Comparison of ENCODE assay signal across 23 cellular contexts in the genomic region with DNA sequence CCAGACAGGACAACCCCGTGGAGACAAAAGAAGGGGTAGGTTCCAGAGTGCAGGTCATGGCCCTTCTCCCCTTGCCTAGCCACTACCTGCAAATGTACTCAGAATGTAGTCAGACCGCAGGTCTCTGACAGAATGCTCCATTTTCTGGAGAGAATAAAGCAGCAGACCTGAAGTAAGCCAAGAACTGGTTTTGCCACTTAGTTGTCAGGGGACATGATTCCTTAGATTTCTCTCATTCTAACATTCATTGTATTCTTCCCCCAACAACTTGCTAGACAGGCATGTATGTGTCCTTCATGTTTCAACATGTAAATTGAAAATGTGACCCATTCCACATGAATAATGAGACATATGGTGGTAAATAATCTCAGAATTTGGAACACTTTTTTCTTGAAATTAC.
"Had no signal": no experiment of that assay in that cellular context is flagged by ENCODE, and none has a peak within 500 bp of the region (broad histone marks: within the 10 kb centered on the region; RNA-seq: fewer than 3 reads in every experiment).

No MANE protein-coding gene starts in this region.

- H3K36me3 Mint-ChIP-seq: activated CD8-positive, alpha-beta memory T cell treated with anti-CD3 and anti-CD28 coated beads, Interleukin-2, amount 10 ng/mL, durations not matched to agents 7 days and 5 days; activated naive CD4-positive, alpha-beta T cell treated with anti-CD3 and anti-CD28 coated beads, Interleukin-2, amount 50 U/mL, for 24 hours had no signal

- H3K27ac ChIP-seq: body of pancreas, cardiac muscle cell, Peyer's patch had no signal

- H3K4me1 ChIP-seq: body of pancreas, Peyer's patch had no signal

- H3K9me3 ChIP-seq: body of pancreas, Peyer's patch had no signal

- H3K27ac Mint-ChIP-seq: activated CD8-positive, alpha-beta memory T cell treated with anti-CD3 and anti-CD28 coated beads, Interleukin-2, amount 10 ng/mL, durations not matched to agents 7 days and 5 days; activated naive CD4-positive, alpha-beta T cell treated with anti-CD3 and anti-CD28 coated beads, Interleukin-2, amount 50 U/mL, for 24 hours; activated T-cell treated with anti-CD3 and anti-CD28 coated beads, Interleukin-2, amount 50 U/mL, for 24 hours; activated T-helper 1 cell treated with anti-CD3 and anti-CD28 coated beads, Interleukin-12 subunit alpha, Interleukin-12 subunit beta, Interleukin-2, Interleukin-4 antibody, amounts not matched to agents 30 ng/mL and 10 ng/mL and 1 ng/mL, durations not matched to agents 14 hours and 24 hours and 36 hours; T-helper 1 cell treated with Interleukin-12 subunit alpha and Interleukin-12 subunit beta and Interleukin-4 antibody, amounts not matched to agents 30 μg/mL and 1 μg/mL, for 36 hours had no signal

- H3K9me3 Mint-ChIP-seq: activated T-cell treated with anti-CD3 and anti-CD28 coated beads, Interleukin-2, amount 50 U/mL, for 24 hours; activated T-helper 1 cell treated with anti-CD3 and anti-CD28 coated beads, Interleukin-12 subunit alpha, Interleukin-12 subunit beta, Interleukin-2, Interleukin-4 antibody, amounts not matched to agents 30 ng/mL and 10 ng/mL and 1 ng/mL, durations not matched to agents 14 hours and 24 hours and 36 hours; T-helper 1 cell treated with Interleukin-12 subunit alpha and Interleukin-12 subunit beta and Interleukin-4 antibody, amounts not matched to agents 30 μg/mL and 1 μg/mL, for 36 hours had no signal

- DNase-seq: activated CD4-positive, alpha-beta T cell treated with anti-CD3 and anti-CD28 coated beads for 4 hours; activated CD4-positive, alpha-beta T cell treated with anti-CD3 and anti-CD28 coated beads, Interleukin-2, amount 50 U/mL, for 48 hours; activated CD8-positive, alpha-beta memory T cell treated with anti-CD3 and anti-CD28 coated beads, Interleukin-2, amount 10 ng/mL, durations not matched to agents 7 days and 5 days; activated effector memory CD4-positive, alpha-beta T cell treated with Interleukin-2 at 50 U/mL for 16 hours; activated naive CD4-positive, alpha-beta T cell; activated T-cell treated with anti-CD3 and anti-CD28 coated beads, Interleukin-2, amount 50 U/mL, for 24 hours; aorta; body of pancreas; KG1; NCI-H1048; NCI-H146; NCI-H1930; NCI-H345; NCI-H510A; NCI-H526 treated with DMSO at 0.1 percent for 48 hours; NCI-H82; OCI-M1; Peyer's patch; SHP77 treated with DMSO at 0.1 percent for 48 hours had no signal

- H3K36me3 ChIP-seq: cardiac muscle cell, Peyer's patch had no signal

- H3K4me1 Mint-ChIP-seq: activated CD8-positive, alpha-beta memory T cell treated with anti-CD3 and anti-CD28 coated beads, Interleukin-2, amount 10 ng/mL, durations not matched to agents 7 days and 5 days; activated naive CD4-positive, alpha-beta T cell treated with anti-CD3 and anti-CD28 coated beads, Interleukin-2, amount 50 U/mL, for 24 hours had no signal

- H3K4me3 Mint-ChIP-seq: activated CD8-positive, alpha-beta memory T cell treated with anti-CD3 and anti-CD28 coated beads, Interleukin-2, amount 10 ng/mL, durations not matched to agents 7 days and 5 days; activated naive CD4-positive, alpha-beta T cell treated with anti-CD3 and anti-CD28 coated beads, Interleukin-2, amount 50 U/mL, for 24 hours; activated T-cell treated with anti-CD3 and anti-CD28 coated beads, Interleukin-2, amount 50 U/mL, for 24 hours; activated T-helper 1 cell treated with anti-CD3 and anti-CD28 coated beads, Interleukin-12 subunit alpha, Interleukin-12 subunit beta, Interleukin-2, Interleukin-4 antibody, amounts not matched to agents 30 ng/mL and 10 ng/mL and 1 ng/mL, durations not matched to agents 14 hours and 24 hours and 36 hours; T-helper 1 cell treated with Interleukin-12 subunit alpha and Interleukin-12 subunit beta and Interleukin-4 antibody, amounts not matched to agents 30 μg/mL and 1 μg/mL, for 36 hours had no signal

- H3K4me3 ChIP-seq: body of pancreas, cardiac muscle cell, Peyer's patch had no signal

- H3K27me3 ChIP-seq: body of pancreas, cardiac muscle cell, Peyer's patch had no signal

- H3K27me3 Mint-ChIP-seq: activated CD8-positive, alpha-beta memory T cell treated with anti-CD3 and anti-CD28 coated beads, Interleukin-2, amount 10 ng/mL, durations not matched to agents 7 days and 5 days; activated naive CD4-positive, alpha-beta T cell treated with anti-CD3 and anti-CD28 coated beads, Interleukin-2, amount 50 U/mL, for 24 hours; activated T-cell treated with anti-CD3 and anti-CD28 coated beads, Interleukin-2, amount 50 U/mL, for 24 hours had no signal
